Comparison of ENCODE assay signal across 8 cellular contexts in the genomic region with DNA sequence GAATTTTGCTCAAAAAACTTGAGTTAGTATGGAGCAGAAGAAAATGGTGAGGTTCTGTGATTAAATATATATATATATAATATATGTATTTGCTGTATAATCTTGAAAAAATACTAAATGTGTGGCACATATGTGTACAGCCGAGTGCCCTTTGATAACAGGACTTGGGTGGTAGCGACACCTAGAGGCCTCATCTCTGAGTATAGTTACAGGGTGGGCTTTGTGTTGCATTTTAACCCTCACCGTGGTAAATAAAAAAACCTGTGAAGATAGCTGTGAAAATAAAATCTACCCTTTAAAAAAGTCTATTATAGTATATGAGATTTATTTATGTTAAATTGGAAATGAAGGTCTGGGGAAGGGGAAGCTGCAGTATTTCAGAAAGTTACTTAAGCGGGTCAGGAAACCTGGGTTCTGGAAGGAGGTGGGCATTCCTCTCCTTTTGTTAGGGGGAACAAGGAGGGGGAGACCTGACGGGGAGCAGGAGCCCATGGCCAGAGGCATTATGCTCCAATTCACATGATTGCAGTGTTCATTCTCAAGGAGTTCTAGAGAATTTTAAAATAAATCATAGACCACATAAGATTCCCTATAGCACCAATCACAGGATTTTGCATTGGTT.
DNase-seq lines count a peak whose midpoint lies in the region; ATAC-seq, FAIRE-seq and TF ChIP-seq lines count a peak whose summit lies in the region.

No MANE protein-coding gene starts in this region.

- BruUV-seq in GM12878 (replicated peaks; lab: Mats Ljungman, UMichigan), result no TSS peak

- H3K4me1 Mint-ChIP-seq in CD8-positive, alpha-beta T cell (ENCODE audit: low read depth), result no peaks in the 10 kb centered on the region

- H3K9me3 Mint-ChIP-seq in CD8-positive, alpha-beta T cell, result no peaks in the 10 kb centered on the region

- H4K20me1 ChIP-seq in GM12878 (ENCODE audit: control insufficient read depth, insufficient read depth), result no peaks in the 10 kb centered on the region

- SMC1A ChIA-PET in GM12878 (lab: Charles Lee; ENCODE audit: uncharacterized antibody, unreplicated experiment), result interaction anchor here (0.8 to 1.2 kb wide), 4 partner anchors 99 to 169 kb away, joined by 3 to 4 read pairs (median 3); no protein-coding TSS in a partner anchor

- H3K79me2 ChIP-seq in GM12878 (ENCODE audit: control insufficient read depth, insufficient read depth, low read length), result no peaks in the 10 kb centered on the region

- peak; percentile 78 for TF ChIP-seq RAD21 in GM12878 (IDR thresholded peaks at IDR 0.05; ENCODE audit: insufficient read depth, low read depth, low read length)

- H3K9ac ChIP-seq in GM12878 (ENCODE audit: control insufficient read depth, insufficient read depth, low read length), result no peak overlapping the region
- H3K9ac ChIP-seq in kidney (ENCODE audit: low read length in 2 of 2), result no peak overlapping the region

- peak; percentile 70 for TF ChIP-seq CTCF in CD8-positive, alpha-beta T cell (IDR thresholded peaks at IDR 0.05)
- TF ChIP-seq CTCF in GM12878 (IDR thresholded peaks at IDR 0.05 in 2 of 3, conservative IDR thresholded peaks at IDR 0.05 in 1 of 3; ENCODE audit: control insufficient read depth in 2 of 3, extremely low read depth in 1 of 3, insufficient read depth in 1 of 3, low read depth in 3 of 3, low read length in 3 of 3), result peak; percentile 50 to 62 (median 54)
- peak; percentile 60 for TF ChIP-seq CTCF in kidney (IDR thresholded peaks at IDR 0.05; ENCODE audit: borderline replicate concordance, extremely low read depth, insufficient read depth)

- RAD21 ChIA-PET in GM12878 (lab: Charles Lee; ENCODE audit: unreplicated experiment), result no interaction called here

- no peaks in the 10 kb centered on the region for H3K36me3 ChIP-seq in CD8-positive, alpha-beta T cell (ENCODE audit: insufficient read depth, low read length)
- no peaks in the 10 kb centered on the region for H3K36me3 ChIP-seq in GM12878 (ENCODE audit: control insufficient read depth in 2 of 2, insufficient read depth in 2 of 2, low read length in 1 of 2)
- H3K36me3 ChIP-seq in kidney (ENCODE audit: control insufficient read depth in 1 of 2, insufficient read depth in 2 of 2, low read length in 2 of 2), result no peaks in the 10 kb centered on the region

- ATAC-seq in CD8-positive, alpha-beta T cell, result peak; percentile 40
- ATAC-seq in GM19023 (IDR thresholded peaks at IDR 0.05; ENCODE audit: unreplicated experiment) (peak; percentile 67), GM12878 (peak; percentile 86)

- no peak overlapping the region for H3K27ac Mint-ChIP-seq in CD8-positive, alpha-beta T cell

- no peaks in the 10 kb centered on the region for H3K36me3 Mint-ChIP-seq in CD8-positive, alpha-beta T cell

- in situ Hi-C loops in SK-MEL-5 (cut with HindIII; ENCODE audit: low pct_unique_long_range_greater_than_20kb, low sequenced_read_pairs) (no loop called here), GM12878 (cut with MboI) (no loop called here)

- FAIRE-seq in GM12878 (lab: Jason Lieb, UNC) (peak; percentile 23), kidney (lab: Jason Lieb, UNC) (peak; percentile 15)

- CTCF ChIA-PET in CD8-positive, alpha-beta T cell (lab: Charles Lee), result interaction anchor here (0.6 to 2.4 kb wide), 11 partner anchors 8 to 143 kb away, joined by 3 to 20 read pairs (median 3); no protein-coding TSS in a partner anchor
- CTCF ChIA-PET in GM12878 (lab: Yijun Ruan, JAX), result interaction anchor here (0.7 to 1.4 kb wide), 7 partner anchors 10 to 1125 kb away, joined by 3 to 7 read pairs (median 3); no protein-coding TSS in a partner anchor

- no peak overlapping the region for H3K4me3 Mint-ChIP-seq in CD8-positive, alpha-beta T cell

- H3K4me1 ChIP-seq in CD8-positive, alpha-beta T cell (ENCODE audit: insufficient read depth, low read length), result peaks cover 11% of the 10 kb centered on the region
- H3K4me1 ChIP-seq in GM12878 (ENCODE audit: control insufficient read depth, insufficient read depth, low read length) (no peaks in the 10 kb centered on the region), kidney (ENCODE audit: control insufficient read depth in 1 of 2, insufficient read depth in 1 of 2, low read depth in 1 of 2, low read length in 2 of 2) (no peaks in the 10 kb centered on the region)

- H3K27me3 ChIP-seq in CD8-positive, alpha-beta T cell (ENCODE audit: insufficient read depth, low read length), result no peaks in the 10 kb centered on the region
- no peaks in the 10 kb centered on the region for H3K27me3 ChIP-seq in GM12878 (replicated peaks in 1 of 2; ENCODE audit: control insufficient read depth in 2 of 2, insufficient read depth in 2 of 2, low read length in 1 of 2)

- no peaks in the 10 kb centered on the region for H3K9me3 ChIP-seq in CD8-positive, alpha-beta T cell (ENCODE audit: low read length)
- H3K9me3 ChIP-seq in GM12878 (replicated peaks; ENCODE audit: control insufficient read depth, insufficient read depth, low read length), result no peaks in the 10 kb centered on the region
- no peaks in the 10 kb centered on the region for H3K9me3 ChIP-seq in kidney (ENCODE audit: control insufficient read depth in 1 of 2, low read length in 2 of 2)

- intact Hi-C loops in CD8-positive, alpha-beta T cell (cut with DNase I, micrococcal nuclease), result loop anchor here (1.0 to 5.0 kb wide), 4 partner anchors 67 to 144 kb away; no protein-coding TSS in a partner anchor
- intact Hi-C loops in GM12878 (cut with micrococcal nuclease; ENCODE audit: unreplicated experiment) (loop anchor here (2.0 kb wide), 1 partner anchor 143 kb away; no protein-coding TSS in a partner anchor), kidney (cut with DNase I) (no loop called here)

- H3K27ac ChIP-seq in CD8-positive, alpha-beta T cell (ENCODE audit: low read depth, low read length), result no peak overlapping the region
- H3K27ac ChIP-seq in GM12878 (ENCODE audit: control insufficient read depth, insufficient read depth), result no peak overlapping the region
- H3K27ac ChIP-seq in kidney (ENCODE audit: low read depth in 2 of 2, low read length in 2 of 2), result no peak overlapping the region

- peak; percentile 7 to 70 (median 32) for DNase-seq in CD8-positive, alpha-beta T cell
- DNase-seq in HT-29 (ENCODE audit: low spot score), result peak; percentile 70
- peak; percentile 66 for DNase-seq in SK-MEL-5 (ENCODE audit: low read depth, low spot score)
- DNase-seq in GM12878 (ENCODE audit: low read depth, low spot score), result no peak
- DNase-seq in kidney, result no peak
- peak; percentile 9 for DNase-seq in stimulated activated CD8-positive, alpha-beta memory T cell treated with anti-CD3 and anti-CD28 coated beads, Interleukin-12 subunit alpha, Interleukin-12 subunit beta, amount 100 ng/mL, for 24 hours (ENCODE audit: extremely low read depth)
- DNase-seq in T1000 (lab: John Stamatoyannopoulos, UW), result no peak

- H3K4me3 ChIP-seq in CD8-positive, alpha-beta T cell (ENCODE audit: low read depth, low read length), result no peak overlapping the region
- no peak overlapping the region for H3K4me3 ChIP-seq in GM12878
- no peak overlapping the region for H3K4me3 ChIP-seq in kidney (ENCODE audit: low read length in 2 of 2)

- no peak for TF ChIP-seq POLR2A in GM12878 (IDR thresholded peaks at IDR 0.05; ENCODE audit: low read depth, low read length)

- POLR2A ChIA-PET in CD8-positive, alpha-beta T cell (lab: Charles Lee), result no interaction called here
- POLR2A ChIA-PET in GM12878 (lab: Charles Lee), result no interaction called here

- H2AFZ ChIP-seq in GM12878 (ENCODE audit: control insufficient read depth, low read depth, low read length), result no peak overlapping the region

- no peak overlapping the region for H3K4me2 ChIP-seq in GM12878 (ENCODE audit: control insufficient read depth, insufficient read depth)

- no peak for TF ChIP-seq EP300 in GM12878 (IDR thresholded peaks at IDR 0.05; ENCODE audit: borderline replicate concordance in 1 of 2, control insufficient read depth in 1 of 2, low read depth in 2 of 2, low read length in 2 of 2)

- peaks cover 6% of the 10 kb centered on the region for H3K27me3 Mint-ChIP-seq in CD8-positive, alpha-beta T cell (ENCODE audit: low read depth)

- 20% methylated on average over 5 of the region's 5 CpGs for WGBS in GM12878 (ENCODE audit: insufficient coverage, insufficient replicate concordance, low lambda C conversion rate, missing lambda C conversion rate)

TF ChIP-seq in GM12878, 131 proteins besides CTCF, POLR2A, EP300 and RAD21:
- TF ChIP-seq, protein P1, sequence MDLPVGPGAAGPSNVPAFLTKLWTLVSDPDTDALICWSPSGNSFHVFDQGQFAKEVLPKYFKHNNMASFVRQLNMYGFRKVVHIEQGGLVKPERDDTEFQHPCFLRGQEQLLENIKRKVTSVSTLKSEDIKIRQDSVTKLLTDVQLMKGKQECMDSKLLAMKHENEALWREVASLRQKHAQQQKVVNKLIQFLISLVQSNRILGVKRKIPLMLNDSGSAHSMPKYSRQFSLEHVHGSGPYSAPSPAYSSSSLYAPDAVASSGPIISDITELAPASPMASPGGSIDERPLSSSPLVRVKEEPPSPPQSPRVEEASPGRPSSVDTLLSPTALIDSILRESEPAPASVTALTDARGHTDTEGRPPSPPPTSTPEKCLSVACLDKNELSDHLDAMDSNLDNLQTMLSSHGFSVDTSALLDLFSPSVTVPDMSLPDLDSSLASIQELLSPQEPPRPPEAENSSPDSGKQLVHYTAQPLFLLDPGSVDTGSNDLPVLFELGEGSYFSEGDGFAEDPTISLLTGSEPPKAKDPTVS (IDR thresholded peaks at IDR 0.05; ENCODE audit: low read depth, low read length), result no peak
- TF ChIP-seq SMC3 (IDR thresholded peaks at IDR 0.05; ENCODE audit: borderline replicate concordance, low read length), result peak; percentile 47; the same call in 1 of the 2 replicates

Comparison
In these comparisons a context has a peak if more than half of its experiments do, and no peak if none do; other contexts are left out.
1. DNase-seq: peak in CD8-positive, alpha-beta T cell (7 of 7), HT-29 (single experiment), SK-MEL-5 (single experiment) and stimulated activated CD8-positive, alpha-beta memory T cell treated with anti-CD3 and anti-CD28 coated beads, Interleukin-12 subunit alpha, Interleukin-12 subunit beta, amount 100 ng/mL, for 24 hours (single experiment); none in GM12878 (single experiment), kidney (single experiment) and T1000 (single experiment).
2. Peak in every context shown above with its lines, with median percentiles within 50 percentile points of each other: ATAC-seq and CTCF ChIP-seq.